In the genomic region with DNA sequence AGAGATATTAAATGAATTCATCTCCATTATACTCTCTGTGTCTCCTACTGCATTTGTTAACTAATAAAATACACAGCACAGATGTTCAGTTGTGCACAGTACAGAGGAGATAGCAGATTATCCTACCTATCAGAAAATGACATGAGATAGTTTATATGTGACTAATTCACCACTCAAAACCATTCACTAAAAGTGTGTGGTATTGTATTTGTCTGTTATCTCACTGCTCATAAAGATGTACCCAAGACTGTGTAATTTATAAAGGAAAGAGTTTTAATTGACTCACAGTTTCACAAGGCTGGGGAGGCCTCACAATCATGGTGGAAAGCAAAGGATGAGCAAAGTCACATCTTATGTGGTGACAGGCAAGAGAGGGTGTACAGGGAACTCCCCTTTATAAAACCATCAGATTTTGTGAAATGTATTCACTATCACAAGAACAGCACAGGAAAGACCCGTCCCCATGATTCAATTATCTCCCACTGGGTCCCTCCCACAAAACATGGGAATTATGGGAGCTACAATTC, we compare ENCODE assay signal across 17 cellular contexts.
A peak's percentile ranks its signal among the peaks of the same experiment; 100 is the strongest.
DNase-seq lines count a peak whose midpoint lies in the region; ATAC-seq, FAIRE-seq and TF ChIP-seq lines count a peak whose summit lies in the region.
"Had no signal": no experiment of that assay in that cellular context is flagged by ENCODE, and none has a peak within 500 bp of the region (broad histone marks: within the 10 kb centered on the region; RNA-seq: fewer than 3 reads in every experiment).

No MANE protein-coding gene starts in this region.

- H3K4me3 ChIP-seq in astrocyte (ENCODE audit: insufficient read depth, low read depth, low read length) (no peak overlapping the region), hepatocyte (no peak overlapping the region), small intestine (ENCODE audit: low read depth in 1 of 2, low read length in 2 of 2) (no peak overlapping the region)

- no peak overlapping the region for H3K9ac ChIP-seq in astrocyte (ENCODE audit: low read length)

- H3K9me3 ChIP-seq in astrocyte (ENCODE audit: insufficient read depth, low read depth, low read length) (no peaks in the 10 kb centered on the region), hepatocyte (ENCODE audit: low read depth) (no peaks in the 10 kb centered on the region), small intestine (ENCODE audit: control insufficient read depth, low read depth) (no peaks in the 10 kb centered on the region)
- H3K9me3 ChIP-seq: BE2C, Caco-2 had no signal

- H3K36me3 ChIP-seq in astrocyte (ENCODE audit: insufficient read depth, low read length) (no peaks in the 10 kb centered on the region), hepatocyte (replicated peaks; ENCODE audit: insufficient read depth, low read depth) (no peaks in the 10 kb centered on the region), small intestine (ENCODE audit: control insufficient read depth in 2 of 2, insufficient read depth in 2 of 2, low read length in 2 of 2) (no peaks in the 10 kb centered on the region)
- H3K36me3 ChIP-seq: BE2C had no signal

- no peaks in the 10 kb centered on the region for H3K36me3 Mint-ChIP-seq in activated naive CD8-positive, alpha-beta T cell treated with anti-CD3 and anti-CD28 coated beads, Interleukin-2, amount 50 U/mL, for 24 hours (ENCODE audit: low read depth)
- peaks cover 2% of the 10 kb centered on the region for H3K36me3 Mint-ChIP-seq in activated naive CD8-positive, alpha-beta T cell treated with anti-CD3 and anti-CD28 coated beads for 36 hours
- H3K36me3 Mint-ChIP-seq in astrocyte (ENCODE audit: low read depth, unreplicated experiment) = no peaks in the 10 kb centered on the region
- H3K36me3 Mint-ChIP-seq: CD4-positive, CD25-positive, alpha-beta regulatory T cell; IgD-negative memory B cell had no signal

- H3K4me1 ChIP-seq in astrocyte (ENCODE audit: insufficient read depth, low read length) (no peaks in the 10 kb centered on the region), hepatocyte (ENCODE audit: insufficient read depth) (peaks cover 3% of the 10 kb centered on the region), small intestine (ENCODE audit: control insufficient read depth in 2 of 2, insufficient read depth in 1 of 2, low read depth in 1 of 2, low read length in 1 of 2) (no peaks in the 10 kb centered on the region)
- H3K4me1 ChIP-seq: BE2C had no signal

- no peaks in the 10 kb centered on the region for H3K27me3 Mint-ChIP-seq in activated naive CD8-positive, alpha-beta T cell treated with anti-CD3 and anti-CD28 coated beads, Interleukin-2, amount 50 U/mL, for 24 hours
- no peaks in the 10 kb centered on the region for H3K27me3 Mint-ChIP-seq in activated naive CD8-positive, alpha-beta T cell treated with anti-CD3 and anti-CD28 coated beads for 36 hours
- H3K27me3 Mint-ChIP-seq in astrocyte (ENCODE audit: low read depth, unreplicated experiment) = no peaks in the 10 kb centered on the region
- H3K27me3 Mint-ChIP-seq: CD4-positive, CD25-positive, alpha-beta regulatory T cell; IgD-negative memory B cell had no signal

- H3K4me1 Mint-ChIP-seq in activated naive CD8-positive, alpha-beta T cell treated with anti-CD3 and anti-CD28 coated beads, Interleukin-2, amount 50 U/mL, for 24 hours = no peaks in the 10 kb centered on the region
- H3K4me1 Mint-ChIP-seq in activated naive CD8-positive, alpha-beta T cell treated with anti-CD3 and anti-CD28 coated beads for 36 hours = peaks cover 6% of the 10 kb centered on the region
- H3K4me1 Mint-ChIP-seq in astrocyte (ENCODE audit: low read depth, unreplicated experiment) = no peaks in the 10 kb centered on the region
- H3K4me1 Mint-ChIP-seq: CD4-positive, CD25-positive, alpha-beta regulatory T cell; H9; IgD-negative memory B cell had no signal

- peaks cover 8% of the 10 kb centered on the region for H3K9me3 Mint-ChIP-seq in activated naive CD8-positive, alpha-beta T cell treated with anti-CD3 and anti-CD28 coated beads, Interleukin-2, amount 50 U/mL, for 24 hours
- H3K9me3 Mint-ChIP-seq in activated naive CD8-positive, alpha-beta T cell treated with anti-CD3 and anti-CD28 coated beads for 36 hours = peaks cover 4% of the 10 kb centered on the region
- peaks cover 6% of the 10 kb centered on the region for H3K9me3 Mint-ChIP-seq in astrocyte (ENCODE audit: unreplicated experiment)
- H3K9me3 Mint-ChIP-seq: H9 had no signal

- WGBS in hepatocyte (ENCODE audit: low lambda C conversion rate, missing lambda C conversion rate) = 80% methylated on average over 1 of the region's 1 CpG
- 41 to 75% (median 59%) methylated on average over 1 of the region's 1 CpG for WGBS in small intestine, 3 donors

- TF ChIP-seq CTCF in astrocyte (IDR thresholded peaks at IDR 0.05; ENCODE audit: insufficient read depth, low read depth, low read length) = no peak
- no peak for TF ChIP-seq CTCF in hepatocyte (IDR thresholded peaks at IDR 0.05; ENCODE audit: poor library complexity)

- no peak for DNase-seq in activated naive CD8-positive, alpha-beta T cell treated with anti-CD3 and anti-CD28 coated beads, Interleukin-2, amount 50 U/mL, for 24 hours
- no peak for DNase-seq in activated naive CD8-positive, alpha-beta T cell treated with anti-CD3 and anti-CD28 coated beads for 36 hours
- no peak for DNase-seq in astrocyte (ENCODE audit: low read depth)
- DNase-seq in hepatocyte (ENCODE audit: low spot score) = no peak
- DNase-seq in small intestine = no peak
- DNase-seq: ACHN; BE2C; C1 segment of cervical spinal cord; Caco-2; CD4-positive, CD25-positive, alpha-beta regulatory T cell; H9 had no signal

- H3K27me3 ChIP-seq in astrocyte (ENCODE audit: insufficient read depth, low read length) = no peaks in the 10 kb centered on the region
- H3K27me3 ChIP-seq in hepatocyte = no peaks in the 10 kb centered on the region
- H3K27me3 ChIP-seq in small intestine (ENCODE audit: control insufficient read depth in 2 of 2, insufficient read depth in 2 of 2, low read length in 2 of 2) = no peaks in the 10 kb centered on the region
- H3K27me3 ChIP-seq: BE2C had no signal

- H4K20me1 ChIP-seq in astrocyte (ENCODE audit: insufficient read depth, low read length) (no peaks in the 10 kb centered on the region), hepatocyte (ENCODE audit: insufficient read depth, poor library complexity, severe bottlenecking) (no peaks in the 10 kb centered on the region)

- H3K27ac ChIP-seq in astrocyte (ENCODE audit: low read depth, low read length) = no peak overlapping the region
- H3K27ac ChIP-seq in hepatocyte = peak overlapping the region; percentile 87
- no peak overlapping the region for H3K27ac ChIP-seq in small intestine (ENCODE audit: low read depth in 1 of 2, low read length in 1 of 2)

- peak; percentile 59 for ATAC-seq in activated naive CD8-positive, alpha-beta T cell treated with anti-CD3 and anti-CD28 coated beads, Interleukin-2, amount 50 U/mL, for 24 hours
- ATAC-seq in GM18867 (IDR thresholded peaks at IDR 0.05; ENCODE audit: unreplicated experiment) = no peak

- no peaks in the 10 kb centered on the region for H3K79me2 ChIP-seq in astrocyte (ENCODE audit: insufficient read depth, low read length)
- peaks cover 4% of the 10 kb centered on the region for H3K79me2 ChIP-seq in hepatocyte

- no peak overlapping the region for H3K27ac Mint-ChIP-seq in activated naive CD8-positive, alpha-beta T cell treated with anti-CD3 and anti-CD28 coated beads, Interleukin-2, amount 50 U/mL, for 24 hours
- H3K27ac Mint-ChIP-seq in activated naive CD8-positive, alpha-beta T cell treated with anti-CD3 and anti-CD28 coated beads for 36 hours = no peak overlapping the region
- H3K27ac Mint-ChIP-seq in astrocyte (ENCODE audit: unreplicated experiment) = no peak overlapping the region
- H3K27ac Mint-ChIP-seq: H9, IgD-negative memory B cell had no signal

- peak; percentile 52 for FAIRE-seq in astrocyte (lab: Jason Lieb, UNC)
- no peak for FAIRE-seq in small intestine (lab: Jason Lieb, UNC)
- FAIRE-seq: D721Med, G401.6, H1, HTR-8/SVneo had no signal

- H2AFZ ChIP-seq in astrocyte (ENCODE audit: low read depth, low read length) (no peak overlapping the region), hepatocyte (no peak overlapping the region)

- no peak overlapping the region for H3K4me2 ChIP-seq in astrocyte (ENCODE audit: low read length)
- H3K4me2 ChIP-seq in hepatocyte = no peak overlapping the region

- no peaks in the 10 kb centered on the region for H3K9me2 ChIP-seq in hepatocyte (replicated peaks; ENCODE audit: insufficient read depth)

- H3K4me3 Mint-ChIP-seq in activated naive CD8-positive, alpha-beta T cell treated with anti-CD3 and anti-CD28 coated beads, Interleukin-2, amount 50 U/mL, for 24 hours = no peak overlapping the region
- no peak overlapping the region for H3K4me3 Mint-ChIP-seq in activated naive CD8-positive, alpha-beta T cell treated with anti-CD3 and anti-CD28 coated beads for 36 hours
- no peak overlapping the region for H3K4me3 Mint-ChIP-seq in astrocyte (ENCODE audit: unreplicated experiment)
- H3K4me3 Mint-ChIP-seq: CD4-positive, CD25-positive, alpha-beta regulatory T cell; H9; IgD-negative memory B cell had no signal
